Comparison of ENCODE assay signal across 19 cellular contexts in genomic region chr9:115326461-115326860, GRCh38.
DNase-seq lines count a peak whose midpoint lies in the region; ATAC-seq, FAIRE-seq and TF ChIP-seq lines count a peak whose summit lies in the region.
"Had no signal": no experiment of that assay in that cellular context is flagged by ENCODE, and none has a peak within 500 bp of the region (broad histone marks: within the 10 kb centered on the region; RNA-seq: fewer than 3 reads in every experiment).

No MANE protein-coding gene starts in this region.

- H3K4me3 Mint-ChIP-seq in nephron, result no peak overlapping the region
- H3K4me3 Mint-ChIP-seq: CD14-positive monocyte; CD4-positive, alpha-beta memory T cell had no signal

- H3K36me3 ChIP-seq in pancreas, result no peaks in the 10 kb centered on the region
- H3K36me3 ChIP-seq: BLaER1 had no signal

- peak; percentile 20 for DNase-seq in EH (ENCODE audit: low read depth)
- DNase-seq in M059J (ENCODE audit: low read depth), result peak; percentile 21
- no peak for DNase-seq in left ventricle myocardium superior
- no peak for DNase-seq in pancreas
- DNase-seq in NCI-H1092 treated with DMSO at 0.1 percent for 48 hours (lab: John Stamatoyannopoulos, UW), result no peak
- DNase-seq: 8988T; Calu3; CD4-positive, alpha-beta memory T cell; DND-41; GOT3; H7 had no signal

- 71 to 85% methylated on average over 3 of the region's 3 CpGs for WGBS in pancreas, 2 donors

- no peak overlapping the region for H3K4me3 ChIP-seq in pancreas
- H3K4me3 ChIP-seq: BLaER1 had no signal

- TF ChIP-seq CTCF in nephron (IDR thresholded peaks at IDR 0.05; ENCODE audit: unreplicated experiment in 3 of 3) (no peak), pancreas (IDR thresholded peaks at IDR 0.05) (no peak)

- intact Hi-C loops in left ventricle myocardium superior (cut with micrococcal nuclease) (no loop called here), pancreas (cut with DNase I) (loop anchor here in 1 of 3 donors (10.0 kb wide), 1 partner anchor 62 kb away; no protein-coding TSS in a partner anchor)

- peaks cover 3% of the 10 kb centered on the region for H3K9me3 Mint-ChIP-seq in nephron

- ATAC-seq in GM21529 (IDR thresholded peaks at IDR 0.05; ENCODE audit: unreplicated experiment) (no peak), left ventricle myocardium superior (no peak), pancreas (no peak)

- FAIRE-seq in endometrium (lab: Jason Lieb, UNC) (peak; percentile 98), pancreas (lab: Jason Lieb, UNC) (no peak)
- FAIRE-seq: G401.6, GM12891, GM18507 had no signal

- peak overlapping the region; percentile 11 to 76 (median 35) for H3K27ac Mint-ChIP-seq in nephron
- H3K27ac Mint-ChIP-seq: CD14-positive monocyte; CD4-positive, alpha-beta memory T cell had no signal

- peaks cover 13% of the 10 kb centered on the region for H3K4me1 Mint-ChIP-seq in nephron
- H3K4me1 Mint-ChIP-seq: CD14-positive monocyte; CD4-positive, alpha-beta memory T cell had no signal

- no peak overlapping the region for H3K27ac ChIP-seq in pancreas
- H3K27ac ChIP-seq: BLaER1 had no signal

- no peaks in the 10 kb centered on the region for H3K27me3 ChIP-seq in pancreas
- H3K27me3 ChIP-seq: BLaER1 had no signal

- H3K4me1 ChIP-seq in pancreas, result no peaks in the 10 kb centered on the region
- H3K4me1 ChIP-seq: BLaER1 had no signal

- no peaks in the 10 kb centered on the region for H3K27me3 Mint-ChIP-seq in nephron (ENCODE audit: low read depth)

- H3K9me3 ChIP-seq in pancreas, result no peaks in the 10 kb centered on the region
- H3K9me3 ChIP-seq: BLaER1 had no signal

- no peaks in the 10 kb centered on the region for H3K36me3 Mint-ChIP-seq in nephron (ENCODE audit: low read depth)
- H3K36me3 Mint-ChIP-seq: CD14-positive monocyte; CD4-positive, alpha-beta memory T cell had no signal

Comparison
In these comparisons a context has a peak if more than half of its experiments do, and no peak if none do; other contexts are left out.
1. DNase-seq: peak in EH (single experiment) and M059J (single experiment); none in left ventricle myocardium superior (single experiment), pancreas (0 of 6) and NCI-H1092 treated with DMSO at 0.1 percent for 48 hours (single experiment).